25 cellular contexts compared by ENCODE assay signal in the genomic region with DNA sequence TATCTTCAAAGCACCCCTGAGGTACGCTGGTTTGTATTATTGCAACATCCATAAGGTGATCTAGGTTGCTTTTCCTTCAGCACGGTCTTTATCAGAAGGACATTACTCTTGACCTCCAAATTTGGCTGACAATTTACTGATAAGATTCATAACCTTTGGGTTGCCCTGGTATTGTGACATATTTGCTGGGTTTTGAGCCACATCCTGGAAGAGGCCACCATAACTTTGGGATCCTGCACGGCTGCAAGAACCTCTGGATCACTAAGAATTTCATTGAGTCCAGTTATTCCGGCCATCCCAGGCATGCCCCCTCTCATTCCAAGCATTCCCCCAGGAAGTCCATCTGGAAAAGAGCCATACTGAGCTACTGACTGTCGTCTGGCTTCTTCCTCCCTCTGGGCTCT. TPM values are rescaled to one million over a fixed set of nuclear protein-coding genes. Genes with fewer than 3 reads are reported as not detected.
"Had no signal": no experiment of that assay in that cellular context is flagged by ENCODE, and none has a peak within 500 bp of the region (broad histone marks: within the 10 kb centered on the region; RNA-seq: fewer than 3 reads in every experiment).

No MANE protein-coding gene starts in this region.

- H3K9me3 ChIP-seq: colonic mucosa, esophagus muscularis mucosa, gastrocnemius medialis, heart left ventricle, ovary, prostate gland, thyroid gland had no signal

- DNase-seq: activated CD4-positive, alpha-beta T cell treated with anti-CD3 and anti-CD28 coated beads for 1 hour; activated CD4-positive, alpha-beta T cell treated with anti-CD3 and anti-CD28 coated beads, Interleukin-2, amount 50 U/mL, for 1 hour; activated gamma-delta T cell treated with Interleukin-2 at 50 U/mL for 16 hours; anterior cingulate cortex; colonic mucosa; dorsolateral prefrontal cortex; effector memory CD8-positive, alpha-beta T cell; gastrocnemius medialis; heart left ventricle; natural killer cell; ovary; stimulated activated CD4-positive, alpha-beta T cell treated with anti-CD3 and anti-CD28 coated beads, Interleukin-12 subunit alpha, Interleukin-12 subunit beta, amount 100 ng/mL, for 4 hours; substantia nigra; T-cell; thyroid gland; WERI-Rb-1 had no signal

- H3K27ac ChIP-seq: colonic mucosa, dorsolateral prefrontal cortex, esophagus muscularis mucosa, gastrocnemius medialis, prostate gland, thyroid gland, WERI-Rb-1 had no signal

- H3K4me1 ChIP-seq: colonic mucosa, gastrocnemius medialis, prostate gland, thyroid gland had no signal

- ATAC-seq: activated CD8-positive, alpha-beta T cell treated with anti-CD3 and anti-CD28 coated beads, Interleukin-2, amount 10 ng/mL, durations not matched to agents 7 days and 5 days; effector memory CD8-positive, alpha-beta T cell; gastrocnemius medialis; heart left ventricle; natural killer cell; T-cell had no signal

- FAIRE-seq: endothelial cell of umbilical vein, islet of Langerhans, TTC549 had no signal

- H3K27me3 ChIP-seq: colonic mucosa, dorsolateral prefrontal cortex, esophagus muscularis mucosa, gastrocnemius medialis, heart left ventricle, ovary, thyroid gland had no signal

- H3K36me3 ChIP-seq: colonic mucosa, esophagus muscularis mucosa, gastrocnemius medialis, heart left ventricle, ovary, prostate gland, thyroid gland, WERI-Rb-1 had no signal

- H3K4me3 ChIP-seq: colonic mucosa, dorsolateral prefrontal cortex, esophagus muscularis mucosa, gastrocnemius medialis, heart left ventricle, lung, ovary, prostate gland, thyroid gland had no signal

RNA-seq across cellular contexts. Expression of a gene that starts 6.5 kb away (rescaled TPM):
- total RNA-seq: activated CD8-positive, alpha-beta T cell treated with anti-CD3 and anti-CD28 coated beads, Interleukin-2, amount 10 ng/mL, durations not matched to agents 7 days and 5 days; colonic mucosa; dorsolateral prefrontal cortex; endothelial cell of umbilical vein; esophagus muscularis mucosa; gastrocnemius medialis; heart left ventricle; lung; mesothelial cell of epicardium; natural killer cell; ovary; prostate gland; T-cell; thyroid gland; ureter had no signal
- polyA plus RNA-seq: endothelial cell of umbilical vein, heart left ventricle, lung, ovary had no signal
